ENCODE assay signal across 15 cellular contexts in the genomic region with DNA sequence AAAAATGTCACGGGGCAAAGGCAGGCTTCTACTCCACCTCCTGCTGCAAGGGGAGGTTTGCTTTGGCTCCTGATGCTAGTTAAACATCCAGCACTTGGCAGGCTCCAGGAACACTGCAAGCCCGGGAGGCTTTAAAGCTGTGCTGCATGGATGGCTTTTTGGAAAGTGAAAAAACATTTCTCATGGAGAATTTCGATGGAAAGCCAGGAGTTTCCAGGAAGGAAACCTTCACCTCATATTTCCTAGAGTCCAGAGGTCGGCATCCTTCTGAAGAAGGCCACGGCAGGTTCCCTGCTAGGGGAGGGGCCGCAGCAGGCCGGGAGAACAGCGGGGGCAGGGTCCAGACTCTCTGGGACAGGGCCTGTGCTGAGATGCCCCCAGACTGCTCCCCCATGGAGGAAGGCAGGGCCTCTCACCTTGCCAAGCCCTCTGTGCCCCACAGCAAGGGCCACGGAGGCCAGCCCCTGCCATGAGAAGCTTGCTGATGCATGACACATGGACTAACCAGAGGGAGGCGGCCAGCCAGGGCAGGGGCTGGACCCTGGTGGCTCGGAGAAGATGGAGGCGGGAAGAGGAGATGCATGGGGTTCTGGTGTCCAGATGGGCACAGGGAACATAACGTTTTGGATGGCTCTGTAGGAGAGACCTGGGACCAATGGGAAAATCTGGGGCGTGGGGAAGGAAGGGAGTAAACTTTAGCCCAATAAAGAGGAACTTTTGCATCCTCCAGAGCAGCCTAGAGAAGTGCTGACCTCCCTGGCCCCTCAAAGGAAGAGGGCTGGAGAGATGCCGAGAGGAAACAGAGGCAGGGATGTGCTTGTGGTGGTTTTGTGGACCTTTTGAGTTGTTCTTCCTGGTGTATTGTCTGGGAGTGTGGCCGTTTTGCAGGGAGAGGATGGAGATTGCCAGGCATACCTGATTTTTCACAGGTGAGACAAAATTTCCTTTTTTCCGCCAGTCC. TPM values are rescaled to one million over a fixed set of nuclear protein-coding genes. Genes with fewer than 3 reads are reported as not detected.
DNase-seq lines count a peak whose midpoint lies in the region; ATAC-seq and TF ChIP-seq lines count a peak whose summit lies in the region.
"Had no signal": no experiment of that assay in that cellular context is flagged by ENCODE, and none has a peak within 500 bp of the region (broad histone marks: within the 10 kb centered on the region; RNA-seq: fewer than 3 reads in every experiment).

No MANE protein-coding gene starts in this region.

- H3K9me3 Mint-ChIP-seq in activated naive CD4-positive, alpha-beta T cell treated with anti-CD3 and anti-CD28 coated beads, Interleukin-2, amount 10 ng/mL, durations not matched to agents 7 days and 5 days, result peaks cover 4% of the 10 kb centered on the region
- H3K9me3 Mint-ChIP-seq in activated naive CD4-positive, alpha-beta T cell treated with anti-CD3 and anti-CD28 coated beads for 36 hours, result no peaks in the 10 kb centered on the region
- no peaks in the 10 kb centered on the region for H3K9me3 Mint-ChIP-seq in chondrocyte (ENCODE audit: low read depth)
- H3K9me3 Mint-ChIP-seq: activated T-cell treated with anti-CD3 and anti-CD28 coated beads, Interleukin-2, amount 50 U/mL, for 72 hours; natural killer cell treated with Interleukin-12 subunit alpha and Interleukin-12 subunit beta and Interleukin-15 and Interleukin-18, amount 100 ng/mL, for 72 hours had no signal

- no peak for TF ChIP-seq POLR2A in right lobe of liver (IDR thresholded peaks at IDR 0.05)

- H3K36me3 ChIP-seq in right lobe of liver (peaks cover 0 to 53% (median 6%) of the 10 kb centered on the region in 4 donors), upper lobe of right lung (peaks cover 72% of the 10 kb centered on the region)
- H3K36me3 ChIP-seq: SJSA1 had no signal

- WGBS in right lobe of liver (ENCODE audit: insufficient coverage, low coverage, low lambda C conversion rate, missing lambda C conversion rate), result 37% methylated on average over 7 of the region's 17 CpGs

- peaks cover 48% of the 10 kb centered on the region for H3K4me1 Mint-ChIP-seq in activated naive CD4-positive, alpha-beta T cell treated with anti-CD3 and anti-CD28 coated beads, Interleukin-2, amount 10 ng/mL, durations not matched to agents 7 days and 5 days
- H3K4me1 Mint-ChIP-seq in activated naive CD4-positive, alpha-beta T cell treated with anti-CD3 and anti-CD28 coated beads for 36 hours (ENCODE audit: low read depth), result peaks cover 19% of the 10 kb centered on the region
- H3K4me1 Mint-ChIP-seq in chondrocyte (ENCODE audit: low read depth), result peaks cover 13% of the 10 kb centered on the region

- ATAC-seq in right lobe of liver (peak; percentile 53 to 81 (median 77)), upper lobe of right lung (no peak), HG02840 (IDR thresholded peaks at IDR 0.05; ENCODE audit: low FRiP score, unreplicated experiment) (no peak)
- ATAC-seq: activated T-cell treated with anti-CD3 and anti-CD28 coated beads, Interleukin-2, amount 50 U/mL, for 72 hours; natural killer cell treated with Interleukin-12 subunit alpha and Interleukin-12 subunit beta and Interleukin-15 and Interleukin-18, amount 100 ng/mL, for 72 hours had no signal

- H3K4me3 ChIP-seq in right lobe of liver, result no peak overlapping the region
- no peak overlapping the region for H3K4me3 ChIP-seq in upper lobe of right lung
- H3K4me3 ChIP-seq: SJSA1 had no signal

- peak overlapping the region; percentile 85 for H3K27ac Mint-ChIP-seq in activated naive CD4-positive, alpha-beta T cell treated with anti-CD3 and anti-CD28 coated beads, Interleukin-2, amount 10 ng/mL, durations not matched to agents 7 days and 5 days
- no peak overlapping the region for H3K27ac Mint-ChIP-seq in activated naive CD4-positive, alpha-beta T cell treated with anti-CD3 and anti-CD28 coated beads for 36 hours
- peak overlapping the region; percentile 29 for H3K27ac Mint-ChIP-seq in chondrocyte (ENCODE audit: unreplicated experiment)
- H3K27ac Mint-ChIP-seq: activated T-cell treated with anti-CD3 and anti-CD28 coated beads, Interleukin-2, amount 50 U/mL, for 72 hours; natural killer cell treated with Interleukin-12 subunit alpha and Interleukin-12 subunit beta and Interleukin-15 and Interleukin-18, amount 100 ng/mL, for 72 hours had no signal

- no peak for DNase-seq in activated naive CD4-positive, alpha-beta T cell treated with anti-CD3 and anti-CD28 coated beads, Interleukin-2, amount 10 ng/mL, durations not matched to agents 7 days and 5 days
- no peak for DNase-seq in activated naive CD4-positive, alpha-beta T cell treated with anti-CD3 and anti-CD28 coated beads for 36 hours
- DNase-seq in chondrocyte (ENCODE audit: low spot score) (peak; percentile 89), right lobe of liver (peak in 1 of 3 donors; percentile 52), upper lobe of right lung (peak; percentile 66), NCI-H1436 treated with DMSO at 0.1 percent for 48 hours (lab: John Stamatoyannopoulos, UW) (no peak), SKM-1 (lab: John Stamatoyannopoulos, UW; ENCODE audit: unreplicated experiment) (no peak)
- DNase-seq: ACHN; activated T-cell treated with anti-CD3 and anti-CD28 coated beads, Interleukin-2, amount 50 U/mL, for 72 hours; cerebellar nuclear complex; DMS79 treated with DMSO at 0.1 percent for 48 hours; NCI-H1417 had no signal

- H3K27me3 Mint-ChIP-seq in activated naive CD4-positive, alpha-beta T cell treated with anti-CD3 and anti-CD28 coated beads, Interleukin-2, amount 10 ng/mL, durations not matched to agents 7 days and 5 days, result peaks cover 6% of the 10 kb centered on the region
- H3K27me3 Mint-ChIP-seq in activated naive CD4-positive, alpha-beta T cell treated with anti-CD3 and anti-CD28 coated beads for 36 hours (ENCODE audit: low read depth), result no peaks in the 10 kb centered on the region
- H3K27me3 Mint-ChIP-seq in chondrocyte (ENCODE audit: low read depth), result peaks cover 2% of the 10 kb centered on the region

- H3K27me3 ChIP-seq in right lobe of liver, result no peaks in the 10 kb centered on the region
- H3K27me3 ChIP-seq in upper lobe of right lung, result no peaks in the 10 kb centered on the region

- peak overlapping the region in 1 of 3 donors; percentile 42 for H3K27ac ChIP-seq in right lobe of liver
- H3K27ac ChIP-seq in upper lobe of right lung, result no peak overlapping the region
- H3K27ac ChIP-seq: SJSA1 had no signal

- intact Hi-C loops in activated naive CD4-positive, alpha-beta T cell treated with anti-CD3 and anti-CD28 coated beads for 36 hours (cut with micrococcal nuclease), result no loop called here
- intact Hi-C loops in right lobe of liver (cut with DNase I) (no loop called here), upper lobe of right lung (cut with DNase I) (no loop called here)

- H3K36me3 Mint-ChIP-seq in activated naive CD4-positive, alpha-beta T cell treated with anti-CD3 and anti-CD28 coated beads, Interleukin-2, amount 10 ng/mL, durations not matched to agents 7 days and 5 days, result peaks cover 40% of the 10 kb centered on the region
- no peaks in the 10 kb centered on the region for H3K36me3 Mint-ChIP-seq in activated naive CD4-positive, alpha-beta T cell treated with anti-CD3 and anti-CD28 coated beads for 36 hours (ENCODE audit: low read depth)
- peaks cover 4% of the 10 kb centered on the region for H3K36me3 Mint-ChIP-seq in chondrocyte (ENCODE audit: low read depth)

- H3K9me3 ChIP-seq in right lobe of liver (no peaks in the 10 kb centered on the region), upper lobe of right lung (no peaks in the 10 kb centered on the region)
- H3K9me3 ChIP-seq: SJSA1 had no signal

- peaks cover 0 to 19% (median 11%) of the 10 kb centered on the region in 4 donors for H3K4me1 ChIP-seq in right lobe of liver
- H3K4me1 ChIP-seq in upper lobe of right lung, result peaks cover 29% of the 10 kb centered on the region

- TF ChIP-seq CTCF in chondrocyte (IDR thresholded peaks at IDR 0.05) (no peak), right lobe of liver (IDR thresholded peaks at IDR 0.05) (no peak), upper lobe of right lung (IDR thresholded peaks at IDR 0.05) (no peak)

- CTCF ChIA-PET in activated naive CD4-positive, alpha-beta T cell treated with anti-CD3 and anti-CD28 coated beads, Interleukin-2, amount 10 ng/mL, durations not matched to agents 7 days and 5 days (lab: Charles Lee), result interaction anchor here (0.8 to 1.0 kb wide), 2 partner anchors 10 to 72 kb away, joined by 3 read pairs; no protein-coding TSS in a partner anchor
- CTCF ChIA-PET in activated naive CD4-positive, alpha-beta T cell treated with anti-CD3 and anti-CD28 coated beads for 36 hours (lab: Charles Lee), result no interaction called here

- no peak overlapping the region for H3K4me3 Mint-ChIP-seq in activated naive CD4-positive, alpha-beta T cell treated with anti-CD3 and anti-CD28 coated beads, Interleukin-2, amount 10 ng/mL, durations not matched to agents 7 days and 5 days
- H3K4me3 Mint-ChIP-seq in activated naive CD4-positive, alpha-beta T cell treated with anti-CD3 and anti-CD28 coated beads for 36 hours, result no peak overlapping the region
- H3K4me3 Mint-ChIP-seq in chondrocyte (ENCODE audit: unreplicated experiment), result no peak overlapping the region
- H3K4me3 Mint-ChIP-seq: activated T-cell treated with anti-CD3 and anti-CD28 coated beads, Interleukin-2, amount 50 U/mL, for 72 hours; natural killer cell treated with Interleukin-12 subunit alpha and Interleukin-12 subunit beta and Interleukin-15 and Interleukin-18, amount 100 ng/mL, for 72 hours had no signal

RNA-seq across cellular contexts. Expression of a gene that starts 10.5 kb away (rescaled TPM):
- total RNA-seq in activated naive CD4-positive, alpha-beta T cell treated with anti-CD3 and anti-CD28 coated beads for 36 hours, result 1 to 10 TPM; 4.7 to 5.1 TPM
- 12.0 to 22.5 TPM (median 22.0 TPM) in 3 replicates for total RNA-seq in chondrocyte
- 100 to 1,000 TPM in 2 of 6 experiments, 10 to 100 TPM in 4; 32.0 to 183 (median 98.1) TPM for total RNA-seq in right lobe of liver
- 1,018 TPM for total RNA-seq in upper lobe of right lung

Comparison
In these comparisons a context has a peak if more than half of its experiments do, and no peak if none do; other contexts are left out.
1. DNase-seq: peak in chondrocyte (single experiment) and upper lobe of right lung (single experiment); none in activated naive CD4-positive, alpha-beta T cell treated with anti-CD3 and anti-CD28 coated beads, Interleukin-2, amount 10 ng/mL, durations not matched to agents 7 days and 5 days (single experiment), activated naive CD4-positive, alpha-beta T cell treated with anti-CD3 and anti-CD28 coated beads for 36 hours (single experiment), NCI-H1436 treated with DMSO at 0.1 percent for 48 hours (single experiment) and SKM-1 (single experiment).
2. ATAC-seq: peak in right lobe of liver (4 of 4); none in upper lobe of right lung (single experiment) and HG02840 (single experiment).